In genomic region chr4:173332963-173333657, GRCh38 we compare ENCODE assay signal across 8 cellular contexts. TPM values are rescaled to one million over a fixed set of nuclear protein-coding genes. Genes with fewer than 3 reads are reported as not detected.
DNase-seq lines count a peak whose midpoint lies in the region; ATAC-seq and TF ChIP-seq lines count a peak whose summit lies in the region.

No MANE protein-coding gene starts in this region.

- H3K27me3 ChIP-seq in heart left ventricle (no peaks in the 10 kb centered on the region), ovary (no peaks in the 10 kb centered on the region)

- DNase-seq in heart left ventricle (no peak), left ventricle myocardium superior (no peak), WTC11 (ENCODE audit: low spot score) (no peak), epithelial cell of proximal tubule (ENCODE audit: low read depth) (no peak), ovary (no peak), amniotic stem cell (lab: John Stamatoyannopoulos, UW) (no peak)

- intact Hi-C loops in heart left ventricle (cut with DNase I) (loop anchor here in 3 of 10 donors (5.0 kb wide), 2 partner anchors 34 to 39 kb away; partner anchors contain the start of gene SAP30 (in 2 of the 3)), left ventricle myocardium superior (cut with micrococcal nuclease) (no loop called here), ovary (cut with DNase I) (loop anchor here in 1 of 4 donors (5.0 kb wide), 1 partner anchor 39 kb away; the partner anchor contains the start of gene SAP30)

- 3 to 7% (median 4%) methylated on average over 16 to 21 of the region's 21 CpGs for WGBS in heart left ventricle, 4 donors
- 9% methylated on average over 21 of the region's 21 CpGs for WGBS in ovary, 3 donors

- no peak for TF ChIP-seq CTCF in heart left ventricle (IDR thresholded peaks at IDR 0.05)
- TF ChIP-seq CTCF in WTC11 (IDR thresholded peaks at IDR 0.05) = no peak
- no peak for TF ChIP-seq CTCF in epithelial cell of proximal tubule (conservative IDR thresholded peaks at IDR 0.05; ENCODE audit: low read depth, low read length)
- TF ChIP-seq CTCF in ovary (IDR thresholded peaks at IDR 0.05) = no peak

- ATAC-seq in heart left ventricle (no peak), left ventricle myocardium superior (no peak), WTC11 (no peak), GM19395 (IDR thresholded peaks at IDR 0.05; ENCODE audit: unreplicated experiment) (no peak), HG03280 (IDR thresholded peaks at IDR 0.05; ENCODE audit: unreplicated experiment) (no peak)

- no peak for TF ChIP-seq POLR2A in heart left ventricle (IDR thresholded peaks at IDR 0.05)
- TF ChIP-seq POLR2A in ovary (IDR thresholded peaks at IDR 0.05) = no peak

- H3K9me3 Mint-ChIP-seq in WTC11 = no peaks in the 10 kb centered on the region

- H3K9me3 ChIP-seq in heart left ventricle (no peaks in the 10 kb centered on the region), ovary (no peaks in the 10 kb centered on the region)

- H3K4me1 Mint-ChIP-seq in WTC11 = peaks cover 33% of the 10 kb centered on the region

- POLR2A ChIA-PET in WTC11 (lab: Charles Lee) = interaction anchor here (0.8 to 4.5 kb wide), 5 partner anchors 20 to 441 kb away, joined by 5 to 109 read pairs (median 13); partner anchors contain the start of gene SAP30

- H3K36me3 Mint-ChIP-seq in WTC11 = peaks cover 50% of the 10 kb centered on the region

- H3K36me3 ChIP-seq in heart left ventricle (peaks cover 0 to 50% (median 47%) of the 10 kb centered on the region in 9 donors), ovary (no peaks in the 10 kb centered on the region)

- H3K4me3 Mint-ChIP-seq in WTC11 = peak overlapping the region; percentile 97

- H3K4me1 ChIP-seq in heart left ventricle = peaks cover 0 to 51% (median 19%) of the 10 kb centered on the region in 12 donors
- H3K4me1 ChIP-seq in ovary (ENCODE audit: insufficient read depth) = peaks cover 2% of the 10 kb centered on the region

- H3K27ac ChIP-seq in heart left ventricle (peak overlapping the region; percentile 97 to 100 (median 98)), ovary (peak overlapping the region; percentile 92 to 100)

- no peak for TF ChIP-seq EP300 in ovary (IDR thresholded peaks at IDR 0.05)

- H3K4me3 ChIP-seq in heart left ventricle (peak overlapping the region; percentile 56 to 98 (median 92)), epithelial cell of proximal tubule (ENCODE audit: low read depth, low read length) (peak overlapping the region; percentile 98), ovary (peak overlapping the region; percentile 65)

- no peaks in the 10 kb centered on the region for H3K27me3 Mint-ChIP-seq in WTC11 (ENCODE audit: low read depth)

- peak overlapping the region; percentile 97 for H3K27ac Mint-ChIP-seq in WTC11

- CTCF ChIA-PET in WTC11 (lab: Charles Lee) = interaction anchor here (0.6 to 3.4 kb wide), 4 partner anchors 31 to 320 kb away, joined by 3 to 23 read pairs (median 4); no protein-coding TSS in a partner anchor

TF ChIP-seq in WTC11, 78 proteins besides CTCF, POLR2A, EP300 and RAD21:
- TF ChIP-seq TEAD1 (CRISPR knock-in tag; IDR thresholded peaks at IDR 0.05) (0 out of 2 replicates have a peak, but pooled peaks have one; percentile 17), E2F4 (CRISPR knock-in tag; IDR thresholded peaks at IDR 0.05; ENCODE audit: borderline replicate concordance, low read depth) (no peak)

RNA-seq across cellular contexts. Expression of gene HMGB2, which starts 1.0 kb away (rescaled TPM):
- 10 to 100 TPM; 28.5 to 67.5 (median 38.2) TPM for total RNA-seq in heart left ventricle
- 10 to 100 TPM; 46.8 to 88.9 TPM for polyA plus RNA-seq in heart left ventricle
- total RNA-seq in left ventricle myocardium superior = 38.8 TPM
- total RNA-seq in WTC11 (2021) = 279 to 294 TPM (median 288 TPM) in 3 replicates
- total RNA-seq in epithelial cell of proximal tubule = 222 and 277 TPM in 2 replicates
- total RNA-seq in ovary = 100 to 1,000 TPM in 1 of 7 donors, 10 to 100 TPM in 6; 47.2 to 131 (median 63.5) TPM
- 100 to 1,000 TPM in 1 of 2 donors, 10 to 100 TPM in 1; 94.7 to 157 TPM for polyA plus RNA-seq in ovary

RNA-seq across cellular contexts. Expression of gene SAP30, which starts 37.6 kb away (rescaled TPM):
- total RNA-seq in heart left ventricle (10 to 100 TPM; 10.8 to 29.1 (median 16.0) TPM), left ventricle myocardium superior (15.1 TPM), WTC11 (2021) (20.0 to 21.1 TPM (median 20.0 TPM) in 3 replicates), epithelial cell of proximal tubule (32.6 and 34.0 TPM in 2 replicates), ovary (10 to 100 TPM; 14.8 to 32.3 (median 17.1) TPM)
- polyA plus RNA-seq in heart left ventricle (10 to 100 TPM in 1 of 2 donors, 1 to 10 TPM in 1; 9.8 to 15.1 TPM), ovary (10 to 100 TPM; 10.7 to 14.0 TPM)
